In genomic region chr1:212108981-212109380, GRCh38 we compare ENCODE assay signal across 21 cellular contexts.
"Had no signal": no experiment of that assay in that cellular context is flagged by ENCODE, and none has a peak within 500 bp of the region (broad histone marks: within the 10 kb centered on the region; RNA-seq: fewer than 3 reads in every experiment).

No MANE protein-coding gene starts in this region.

- H3K27me3 Mint-ChIP-seq: dendritic cell treated with granulocyte-macrophage colony-stimulating factor and Interleukin-4, amounts not matched to agents 40 ng/mL and 50 ng/mL, for 4 days; effector memory CD8-positive, alpha-beta T cell; naive thymus-derived CD8-positive, alpha-beta T cell; stimulated activated naive B cell treated with anti-CD40 and anti-IgM and Interleukin-4, amounts not matched to agents 10 μg/mL and 1 μg/mL and 100 μg/mL, for 72 hours; stimulated activated naive CD8-positive, alpha-beta T cell treated with anti-CD3 and anti-CD28 coated beads, Interleukin-15, amount 100 ng/mL, for 72 hours had no signal

- H3K36me3 Mint-ChIP-seq: naive thymus-derived CD8-positive, alpha-beta T cell; stimulated activated naive B cell treated with anti-CD40 and anti-IgM and Interleukin-4, amounts not matched to agents 10 μg/mL and 1 μg/mL and 100 μg/mL, for 72 hours had no signal

- H3K36me3 ChIP-seq: heart right ventricle, spleen, tibial nerve had no signal

- H3K4me3 Mint-ChIP-seq: dendritic cell treated with granulocyte-macrophage colony-stimulating factor and Interleukin-4, amounts not matched to agents 40 ng/mL and 50 ng/mL, for 4 days; effector memory CD8-positive, alpha-beta T cell; naive thymus-derived CD8-positive, alpha-beta T cell; stimulated activated naive B cell treated with anti-CD40 and anti-IgM and Interleukin-4, amounts not matched to agents 10 μg/mL and 1 μg/mL and 100 μg/mL, for 72 hours; stimulated activated naive CD8-positive, alpha-beta T cell treated with anti-CD3 and anti-CD28 coated beads, Interleukin-15, amount 100 ng/mL, for 72 hours had no signal

- H3K27me3 ChIP-seq: heart right ventricle, spleen, testis, tibial nerve had no signal

- DNase-seq: effector memory CD8-positive, alpha-beta T cell; heart right ventricle; hypothalamus; kidney glomerular epithelial cell; mammary epithelial cell; mucosa of descending colon; naive thymus-derived CD8-positive, alpha-beta T cell; posterior cingulate gyrus; spleen; stimulated activated CD4-positive, alpha-beta T cell treated with anti-CD3 and anti-CD28 coated beads, Interleukin-15, amount 100 ng/mL, for 24 hours; stimulated activated CD4-positive, alpha-beta T cell treated with anti-CD3 and anti-CD28 coated beads, Interleukin-1b, Interleukin-23, amount 100 ng/mL, for 48 hours; stimulated activated CD4-positive, alpha-beta T cell treated with anti-CD3 and anti-CD28 coated beads, Interleukin-4, amount 100 ng/mL, for 4 hours; stimulated activated naive B cell treated with anti-CD40 and anti-IgM and Interleukin-4, amounts not matched to agents 10 μg/mL and 1 μg/mL and 100 μg/mL, for 72 hours; stimulated activated naive CD8-positive, alpha-beta T cell treated with anti-CD3 and anti-CD28 coated beads, Interleukin-15, amount 100 ng/mL, for 72 hours; testis had no signal

- H3K4me1 Mint-ChIP-seq: stimulated activated naive B cell treated with anti-CD40 and anti-IgM and Interleukin-4, amounts not matched to agents 10 μg/mL and 1 μg/mL and 100 μg/mL, for 72 hours; stimulated activated naive CD8-positive, alpha-beta T cell treated with anti-CD3 and anti-CD28 coated beads, Interleukin-15, amount 100 ng/mL, for 72 hours had no signal

- H3K27ac Mint-ChIP-seq: dendritic cell treated with granulocyte-macrophage colony-stimulating factor and Interleukin-4, amounts not matched to agents 40 ng/mL and 50 ng/mL, for 4 days; effector memory CD8-positive, alpha-beta T cell; naive thymus-derived CD8-positive, alpha-beta T cell; stimulated activated naive B cell treated with anti-CD40 and anti-IgM and Interleukin-4, amounts not matched to agents 10 μg/mL and 1 μg/mL and 100 μg/mL, for 72 hours; stimulated activated naive CD8-positive, alpha-beta T cell treated with anti-CD3 and anti-CD28 coated beads, Interleukin-15, amount 100 ng/mL, for 72 hours had no signal

- ATAC-seq: effector memory CD8-positive, alpha-beta T cell; heart right ventricle; mucosa of descending colon; naive thymus-derived CD8-positive, alpha-beta T cell; sciatic nerve; stimulated activated naive B cell treated with anti-CD40 and anti-IgM and Interleukin-4, amounts not matched to agents 10 μg/mL and 1 μg/mL and 100 μg/mL, for 72 hours; stimulated activated naive CD8-positive, alpha-beta T cell treated with anti-CD3 and anti-CD28 coated beads, Interleukin-15, amount 100 ng/mL, for 72 hours had no signal

- H3K27ac ChIP-seq: spleen, testis, tibial nerve had no signal

- H3K9me3 Mint-ChIP-seq: dendritic cell treated with granulocyte-macrophage colony-stimulating factor and Interleukin-4, amounts not matched to agents 40 ng/mL and 50 ng/mL, for 4 days; effector memory CD8-positive, alpha-beta T cell; naive thymus-derived CD8-positive, alpha-beta T cell; stimulated activated naive B cell treated with anti-CD40 and anti-IgM and Interleukin-4, amounts not matched to agents 10 μg/mL and 1 μg/mL and 100 μg/mL, for 72 hours; stimulated activated naive CD8-positive, alpha-beta T cell treated with anti-CD3 and anti-CD28 coated beads, Interleukin-15, amount 100 ng/mL, for 72 hours had no signal

- H3K4me3 ChIP-seq: heart right ventricle, mucosa of descending colon, spleen, testis, tibial nerve had no signal

- H3K9me3 ChIP-seq: heart right ventricle, mucosa of descending colon, spleen, testis, tibial nerve had no signal

- FAIRE-seq: colon, frontal cortex, islet of Langerhans had no signal
